ENCODE assay signal across 3 cellular contexts in the genomic region with DNA sequence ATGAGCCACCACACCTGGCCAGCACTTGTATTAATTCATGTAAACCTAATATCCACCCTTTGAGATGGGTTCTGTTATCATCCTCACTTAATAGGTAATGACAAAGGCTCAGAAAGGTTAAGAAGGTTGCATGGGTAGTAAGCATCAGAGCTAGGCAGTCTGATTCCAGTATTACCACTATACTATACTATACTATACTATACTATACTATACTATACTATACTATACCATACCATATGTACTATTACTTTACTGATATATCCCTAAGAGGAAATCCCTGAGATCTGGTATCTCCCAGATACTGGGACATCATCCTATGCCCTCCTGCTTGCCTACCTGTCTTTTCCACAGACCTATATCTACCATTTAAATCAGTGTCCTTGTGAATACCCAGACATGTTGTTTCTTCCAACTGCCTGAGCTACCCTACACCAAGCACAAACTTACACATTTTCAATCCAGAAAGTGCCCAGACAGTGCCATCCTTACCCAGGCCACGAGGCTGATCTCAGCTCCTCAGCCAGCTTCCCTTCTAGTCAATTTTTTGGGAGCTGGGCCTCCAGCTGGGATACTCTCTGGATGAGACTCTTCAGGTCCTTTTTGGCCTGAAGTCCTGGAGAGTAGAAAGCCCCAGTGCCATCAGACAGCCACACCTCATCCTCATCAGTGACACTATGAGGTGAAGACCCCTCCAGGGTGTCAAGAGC. TPM values are rescaled to one million over a fixed set of nuclear protein-coding genes. Genes with fewer than 3 reads are reported as not detected.
"Had no signal": no experiment of that assay in that cellular context is flagged by ENCODE, and none has a peak within 500 bp of the region (broad histone marks: within the 10 kb centered on the region; RNA-seq: fewer than 3 reads in every experiment).

No MANE protein-coding gene starts in this region.

RNA-seq across cellular contexts. Expression of gene RNU1-1, which starts 36.3 kb away (rescaled TPM):
- total RNA-seq: GM23248, GM23338, H4 had no signal
- polyA plus RNA-seq: GM23248, GM23338 had no signal
